In the genomic region with DNA sequence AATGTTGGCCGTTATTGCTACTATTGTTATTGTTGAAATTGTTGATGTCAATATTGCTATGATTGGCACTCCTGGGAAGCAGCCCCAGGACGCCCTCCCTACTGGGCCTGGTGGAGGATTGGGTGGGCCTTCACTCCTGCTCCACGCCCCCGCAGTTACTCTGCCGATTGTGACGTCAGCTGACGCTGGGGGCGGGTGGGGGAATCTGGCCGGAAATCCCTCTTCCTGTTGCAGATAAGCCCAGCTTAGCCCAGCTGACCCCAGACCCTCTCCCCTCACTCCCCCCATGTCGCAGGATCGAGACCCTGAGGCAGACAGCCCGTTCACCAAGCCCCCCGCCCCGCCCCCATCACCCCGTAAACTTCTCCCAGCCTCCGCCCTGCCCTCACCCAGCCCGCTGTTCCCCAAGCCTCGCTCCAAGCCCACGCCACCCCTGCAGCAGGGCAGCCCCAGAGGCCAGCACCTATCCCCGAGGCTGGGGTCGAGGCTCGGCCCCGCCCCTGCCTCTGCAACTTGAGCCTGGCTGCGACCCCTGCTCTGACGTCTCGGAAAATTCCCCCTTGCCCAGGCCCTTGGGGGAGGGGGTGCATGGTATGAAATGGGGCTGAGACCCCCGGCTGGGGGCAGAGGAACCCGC, we compare ENCODE assay signal across 1 cellular context.
TF ChIP-seq lines count a peak whose summit lies in the region.

A gene with protein sequence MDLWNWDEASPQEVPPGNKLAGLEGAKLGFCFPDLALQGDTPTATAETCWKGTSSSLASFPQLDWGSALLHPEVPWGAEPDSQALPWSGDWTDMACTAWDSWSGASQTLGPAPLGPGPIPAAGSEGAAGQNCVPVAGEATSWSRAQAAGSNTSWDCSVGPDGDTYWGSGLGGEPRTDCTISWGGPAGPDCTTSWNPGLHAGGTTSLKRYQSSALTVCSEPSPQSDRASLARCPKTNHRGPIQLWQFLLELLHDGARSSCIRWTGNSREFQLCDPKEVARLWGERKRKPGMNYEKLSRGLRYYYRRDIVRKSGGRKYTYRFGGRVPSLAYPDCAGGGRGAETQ (plus strand): TSS at position 231 of the 637 bp plus-strand sequence. CDS start 716 bp downstream, outside the sequence.

TF ChIP-seq in WTC11, 78 proteins besides CTCF, POLR2A, EP300 and RAD21 (continued from another document):
- no peak for TF ChIP-seq JUN (CRISPR knock-in tag; IDR thresholded peaks at IDR 0.05)
- TF ChIP-seq, protein P1, sequence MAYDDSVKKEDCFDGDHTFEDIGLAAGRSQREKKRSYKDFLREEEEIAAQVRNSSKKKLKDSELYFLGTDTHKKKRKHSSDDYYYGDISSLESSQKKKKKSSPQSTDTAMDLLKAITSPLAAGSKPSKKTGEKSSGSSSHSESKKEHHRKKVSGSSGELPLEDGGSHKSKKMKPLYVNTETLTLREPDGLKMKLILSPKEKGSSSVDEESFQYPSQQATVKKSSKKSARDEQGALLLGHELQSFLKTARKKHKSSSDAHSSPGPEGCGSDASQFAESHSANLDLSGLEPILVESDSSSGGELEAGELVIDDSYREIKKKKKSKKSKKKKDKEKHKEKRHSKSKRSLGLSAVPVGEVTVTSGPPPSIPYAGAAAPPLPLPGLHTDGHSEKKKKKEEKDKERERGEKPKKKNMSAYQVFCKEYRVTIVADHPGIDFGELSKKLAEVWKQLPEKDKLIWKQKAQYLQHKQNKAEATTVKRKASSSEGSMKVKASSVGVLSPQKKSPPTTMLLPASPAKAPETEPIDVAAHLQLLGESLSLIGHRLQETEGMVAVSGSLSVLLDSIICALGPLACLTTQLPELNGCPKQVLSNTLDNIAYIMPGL (CRISPR knock-in tag; IDR thresholded peaks at IDR 0.05): no peak
- no peak for TF ChIP-seq ATF3 (CRISPR knock-in tag; conservative IDR thresholded peaks at IDR 0.05)
- no peak for TF ChIP-seq TCF7 (CRISPR knock-in tag; IDR thresholded peaks at IDR 0.05; ENCODE audit: low read depth)
- TF ChIP-seq, protein P2, sequence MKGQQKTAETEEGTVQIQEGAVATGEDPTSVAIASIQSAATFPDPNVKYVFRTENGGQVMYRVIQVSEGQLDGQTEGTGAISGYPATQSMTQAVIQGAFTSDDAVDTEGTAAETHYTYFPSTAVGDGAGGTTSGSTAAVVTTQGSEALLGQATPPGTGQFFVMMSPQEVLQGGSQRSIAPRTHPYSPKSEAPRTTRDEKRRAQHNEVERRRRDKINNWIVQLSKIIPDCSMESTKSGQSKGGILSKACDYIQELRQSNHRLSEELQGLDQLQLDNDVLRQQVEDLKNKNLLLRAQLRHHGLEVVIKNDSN (CRISPR knock-in tag; IDR thresholded peaks at IDR 0.05): 0 out of 2 replicates have a peak, but pooled peaks have one; percentile 23
- TF ChIP-seq CREM (CRISPR knock-in tag; IDR thresholded peaks at IDR 0.05): 0 out of 2 replicates have a peak, but pooled peaks have one; percentile 43
